Comparison of ENCODE assay signal across 17 cellular contexts in genomic region chr19:47371269-47371668, GRCh38. TPM values are rescaled to one million over a fixed set of nuclear protein-coding genes. Genes with fewer than 3 reads are reported as not detected.
DNase-seq lines count a peak whose midpoint lies in the region; ATAC-seq and TF ChIP-seq lines count a peak whose summit lies in the region.
"Had no signal": no experiment of that assay in that cellular context is flagged by ENCODE, and none has a peak within 500 bp of the region (broad histone marks: within the 10 kb centered on the region; RNA-seq: fewer than 3 reads in every experiment).

No MANE protein-coding gene starts in this region.

- H2BK15ac ChIP-seq in mesenchymal stem cell (ENCODE audit: low read depth, poor library complexity, severe bottlenecking), result no peak overlapping the region

- H3K9ac ChIP-seq in mesenchymal stem cell (ENCODE audit: low read length), result peak overlapping the region; percentile 30

- no peaks in the 10 kb centered on the region for H3K27me3 ChIP-seq in HL-60 (ENCODE audit: insufficient read depth, poor library complexity, severe bottlenecking)
- H3K27me3 ChIP-seq in mesenchymal stem cell (ENCODE audit: control insufficient read depth in 1 of 2, insufficient read depth in 1 of 2, low read length in 2 of 2), result no peaks in the 10 kb centered on the region
- H3K27me3 ChIP-seq in spleen (replicated peaks in 1 of 7), result no peaks in the 10 kb centered on the region
- no peaks in the 10 kb centered on the region for H3K27me3 ChIP-seq in right lobe of liver
- H3K27me3 ChIP-seq: BE2C had no signal

- H3K4me1 Mint-ChIP-seq in activated naive CD4-positive, alpha-beta T cell treated with anti-CD3 and anti-CD28 coated beads, Interleukin-2, amount 10 ng/mL, durations not matched to agents 7 days and 5 days, result no peaks in the 10 kb centered on the region
- H3K4me1 Mint-ChIP-seq: GM23338 had no signal

- H2BK5ac ChIP-seq in mesenchymal stem cell (ENCODE audit: low read depth, low read length, poor library complexity, severe bottlenecking), result no peak overlapping the region

- peak overlapping the region; percentile 49 for H2AK5ac ChIP-seq in mesenchymal stem cell (ENCODE audit: low read length, severe bottlenecking)

- H2BK12ac ChIP-seq in mesenchymal stem cell (ENCODE audit: low read length in 2 of 2), result no peak overlapping the region

- H3K36me3 ChIP-seq in mesenchymal stem cell (ENCODE audit: control insufficient read depth in 1 of 2, insufficient read depth in 2 of 2, low read depth in 1 of 2, low read length in 2 of 2), result peaks cover 71 to 77% of the 10 kb centered on the region in 2 experiments
- H3K36me3 ChIP-seq in spleen, result peaks cover 0 to 100% (median 88%) of the 10 kb centered on the region in 6 donors
- peaks cover 0 to 65% (median 21%) of the 10 kb centered on the region in 4 donors for H3K36me3 ChIP-seq in right lobe of liver

- H3K36me3 Mint-ChIP-seq in activated naive CD4-positive, alpha-beta T cell treated with anti-CD3 and anti-CD28 coated beads, Interleukin-2, amount 10 ng/mL, durations not matched to agents 7 days and 5 days, result peaks cover 15% of the 10 kb centered on the region

- no peaks in the 10 kb centered on the region for H3K27me3 Mint-ChIP-seq in activated naive CD4-positive, alpha-beta T cell treated with anti-CD3 and anti-CD28 coated beads, Interleukin-2, amount 10 ng/mL, durations not matched to agents 7 days and 5 days
- H3K27me3 Mint-ChIP-seq: CD4-positive, alpha-beta memory T cell had no signal

- no peak overlapping the region for H3K27ac Mint-ChIP-seq in activated naive CD4-positive, alpha-beta T cell treated with anti-CD3 and anti-CD28 coated beads, Interleukin-2, amount 10 ng/mL, durations not matched to agents 7 days and 5 days
- H3K27ac Mint-ChIP-seq: GM23338 had no signal

- no peak overlapping the region for H3K14ac ChIP-seq in mesenchymal stem cell (ENCODE audit: low read length in 2 of 2)

- no peak overlapping the region for H3K18ac ChIP-seq in mesenchymal stem cell (ENCODE audit: low read depth in 1 of 2, low read length in 2 of 2)

- intact Hi-C loops in spleen (cut with DNase I; ENCODE audit: low total_unique reads) (no loop called here), right lobe of liver (cut with DNase I) (no loop called here)

- no peak overlapping the region for H3K23ac ChIP-seq in mesenchymal stem cell (ENCODE audit: low read length in 2 of 2)

- H3K27ac ChIP-seq in HL-60 (replicated peaks) (peak overlapping the region; percentile 74), RWPE1 (peak overlapping the region; percentile 7; the same call in 1 of the 2 replicates), mesenchymal stem cell (ENCODE audit: low read length, poor library complexity, severe bottlenecking) (no peak overlapping the region), spleen (peak overlapping the region in 6 of 8 donors; percentile 72 to 92 (median 84)), right lobe of liver (no peak overlapping the region)
- H3K27ac ChIP-seq: C4-2B had no signal

- H3K9me3 ChIP-seq in mesenchymal stem cell (ENCODE audit: control insufficient read depth, low read length), result no peaks in the 10 kb centered on the region
- no peaks in the 10 kb centered on the region for H3K9me3 ChIP-seq in spleen
- no peaks in the 10 kb centered on the region for H3K9me3 ChIP-seq in right lobe of liver
- H3K9me3 ChIP-seq: BE2C had no signal

- DNase-seq in HL-60 (ENCODE audit: low read depth in 1 of 2, low spot score in 1 of 2) (no peak), RWPE1 (ENCODE audit: low spot score) (no peak), mesenchymal stem cell (no peak), spleen (peak; percentile 74), NCI-H524 (lab: John Stamatoyannopoulos, UW) (no peak), right lobe of liver (no peak)
- no peak for DNase-seq in activated naive CD4-positive, alpha-beta T cell treated with anti-CD3 and anti-CD28 coated beads, Interleukin-2, amount 10 ng/mL, durations not matched to agents 7 days and 5 days
- DNase-seq: ACHN; BE2C; CD4-positive, alpha-beta memory T cell; DMS153; DMS79; GDM1; HCEC 1CT had no signal

- TF ChIP-seq POLR2A in spleen (IDR thresholded peaks at IDR 0.05) (no peak), right lobe of liver (IDR thresholded peaks at IDR 0.05) (no peak)

- H2BK120ac ChIP-seq in mesenchymal stem cell (ENCODE audit: low read depth, low read length), result no peak overlapping the region

- CTCF ChIA-PET in RWPE1 (lab: Yijun Ruan, JAX), result interaction anchor here (0.6 to 1.1 kb wide), 3 partner anchors 22 to 229 kb away, joined by 3 read pairs; partner anchors contain the start of gene DHX34
- CTCF ChIA-PET in activated naive CD4-positive, alpha-beta T cell treated with anti-CD3 and anti-CD28 coated beads, Interleukin-2, amount 10 ng/mL, durations not matched to agents 7 days and 5 days (lab: Charles Lee), result no interaction called here

- H3K4me3 Mint-ChIP-seq in activated naive CD4-positive, alpha-beta T cell treated with anti-CD3 and anti-CD28 coated beads, Interleukin-2, amount 10 ng/mL, durations not matched to agents 7 days and 5 days, result no peak overlapping the region
- H3K4me3 Mint-ChIP-seq: CD4-positive, alpha-beta memory T cell; GM23338 had no signal

- no peak overlapping the region for H4K8ac ChIP-seq in mesenchymal stem cell (ENCODE audit: low read length)

- POLR2A ChIA-PET in RWPE1 (lab: Yijun Ruan, JAX; ENCODE audit: low non-redundant PET), result no interaction called here

- H3K4me2 ChIP-seq in mesenchymal stem cell (ENCODE audit: low read length, poor library complexity, severe bottlenecking), result no peak overlapping the region
- H3K4me2 ChIP-seq: GM23338 had no signal

- peaks cover 42% of the 10 kb centered on the region for H3K79me1 ChIP-seq in mesenchymal stem cell (replicated peaks; ENCODE audit: low read length, poor library complexity, severe bottlenecking)

- H4K91ac ChIP-seq in mesenchymal stem cell (ENCODE audit: low read length), result peak overlapping the region; percentile 18

- TF ChIP-seq CTCF in HL-60 (IDR thresholded peaks at IDR 0.05; ENCODE audit: insufficient read depth, low read length) (no peak), RWPE1 (conservative IDR thresholded peaks at IDR 0.05; ENCODE audit: low read depth) (no peak), spleen (IDR thresholded peaks at IDR 0.05 in 8 of 11, conservative IDR thresholded peaks at IDR 0.05 in 3 of 11) (no peak), right lobe of liver (IDR thresholded peaks at IDR 0.05) (no peak)

- H3K4ac ChIP-seq in mesenchymal stem cell (ENCODE audit: low read depth in 1 of 2, low read length in 2 of 2), result no peak overlapping the region

- H2AFZ ChIP-seq in mesenchymal stem cell (ENCODE audit: low read depth, low read length), result no peak overlapping the region
- H2AFZ ChIP-seq: GM23338 had no signal

- no peak for ATAC-seq in right lobe of liver
- ATAC-seq: GM23338, HepG2 had no signal

- H3K4me1 ChIP-seq in mesenchymal stem cell (ENCODE audit: control insufficient read depth, insufficient read depth, low read depth, low read length), result peaks cover 24% of the 10 kb centered on the region
- peaks cover 0 to 32% (median 10%) of the 10 kb centered on the region in 6 donors for H3K4me1 ChIP-seq in spleen
- H3K4me1 ChIP-seq in right lobe of liver, result peaks cover 0 to 12% (median 2%) of the 10 kb centered on the region in 4 donors
- H3K4me1 ChIP-seq: BE2C had no signal

- 97% methylated on average over 9 of the region's 9 CpGs for WGBS in mesenchymal stem cell
- WGBS in spleen, 5 donors, result 81 to 92% (median 85%) methylated on average over 9 of the region's 9 CpGs
- WGBS in right lobe of liver (ENCODE audit: insufficient coverage, low coverage, low lambda C conversion rate, missing lambda C conversion rate), result 87% methylated on average over 3 of the region's 9 CpGs

- H3K4me3 ChIP-seq in HL-60 (replicated peaks; ENCODE audit: insufficient read depth, low read length) (no peak overlapping the region), mesenchymal stem cell (ENCODE audit: insufficient read depth in 1 of 2, low read depth in 1 of 2, low read length in 2 of 2) (no peak overlapping the region), spleen (peak overlapping the region in 1 of 8 donors; percentile 54), right lobe of liver (no peak overlapping the region)
- H3K4me3 ChIP-seq: GM23338 had no signal

- no peaks in the 10 kb centered on the region for H3K9me3 Mint-ChIP-seq in activated naive CD4-positive, alpha-beta T cell treated with anti-CD3 and anti-CD28 coated beads, Interleukin-2, amount 10 ng/mL, durations not matched to agents 7 days and 5 days
- H3K9me3 Mint-ChIP-seq: CD4-positive, alpha-beta memory T cell; GM23338 had no signal

RNA-seq across cellular contexts. Expression of gene DHX34, which starts 22.2 kb away (rescaled TPM):
- 5.8 TPM for polyA plus RNA-seq in mesenchymal stem cell (2013, experiment 1 of 2)
- polyA plus RNA-seq in mesenchymal stem cell (2013, experiment 2 of 2), result 5.7 TPM
- total RNA-seq in spleen, result 10 to 100 TPM; 19.5 to 34.8 (median 27.0) TPM
- 10 to 100 TPM in 2 of 3 donors, 1 to 10 TPM in 1; 8.4 to 18.5 (median 13.1) TPM for polyA plus RNA-seq in spleen
- 10 to 100 TPM in 1 of 6 experiments, 1 to 10 TPM in 5; 5.2 to 11.9 (median 8.7) TPM for total RNA-seq in right lobe of liver

RNA-seq across cellular contexts. Expression of gene C5AR2, which starts 39.3 kb away (rescaled TPM):
- not detected for polyA plus RNA-seq in mesenchymal stem cell (2013, experiment 1 of 2)
- not detected for polyA plus RNA-seq in mesenchymal stem cell (2013, experiment 2 of 2)
- total RNA-seq in spleen (10 to 100 TPM; 24.7 to 55.7 (median 28.3) TPM), right lobe of liver (1 to 10 TPM; 1.1 to 6.6 (median 3.7) TPM)
- polyA plus RNA-seq in spleen, result 1 to 10 TPM; 1.3 to 2.7 (median 1.5) TPM
- polyA plus RNA-seq: GM23338 had no signal

RNA-seq across cellular contexts. Expression of gene MEIS3, which starts 48.1 kb away (rescaled TPM):
- 44.6 TPM for polyA plus RNA-seq in mesenchymal stem cell (2013, experiment 1 of 2)
- polyA plus RNA-seq in mesenchymal stem cell (2013, experiment 2 of 2), result 40.4 TPM
- total RNA-seq in spleen (10 to 100 TPM in 1 of 7 donors, 1 to 10 TPM in 6; 4.3 to 10.4 (median 8.1) TPM), right lobe of liver (1 to 10 TPM in 1 of 6 experiments, under 1 TPM in 5; 0.53 to 1.6 (median 0.77) TPM)
- polyA plus RNA-seq in spleen, result 1 to 10 TPM; 5.0 to 6.7 (median 6.2) TPM

Comparison
In these comparisons a context has a peak if more than half of its experiments do, and no peak if none do; other contexts are left out.
1. H3K27ac ChIP-seq: peak in HL-60 (single experiment), RWPE1 (single experiment) and spleen (6 of 8); none in mesenchymal stem cell (single experiment) and right lobe of liver (0 of 3).